In the genomic region with DNA sequence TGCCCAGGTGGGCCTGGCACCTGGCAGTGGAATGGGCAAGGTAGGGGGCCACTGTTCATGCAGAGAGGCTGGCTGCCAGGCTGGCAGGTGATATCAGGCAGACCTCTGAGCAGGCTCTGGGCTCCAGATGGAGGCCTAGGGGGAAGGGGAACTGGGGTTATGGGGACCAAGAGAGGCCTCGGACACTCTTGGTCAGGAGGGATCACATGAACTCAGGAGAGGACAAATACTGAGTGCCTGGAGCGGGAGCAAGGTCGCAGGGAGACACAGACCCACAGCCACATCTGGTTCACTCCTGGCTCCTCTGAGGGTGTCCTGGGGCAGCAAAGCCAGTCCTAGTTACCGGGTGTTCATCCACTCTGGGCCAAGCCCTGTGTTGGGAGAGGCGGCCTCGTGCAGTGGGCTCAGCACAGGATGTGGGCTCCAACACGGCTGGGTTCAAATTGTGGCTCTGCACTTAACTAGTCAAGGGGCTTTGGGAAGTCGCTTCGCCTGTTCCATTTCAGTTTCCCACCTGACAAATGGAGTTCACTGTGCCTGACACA, we compare ENCODE assay signal across 21 cellular contexts.
"Had no signal": no experiment of that assay in that cellular context is flagged by ENCODE, and none has a peak within 500 bp of the region (broad histone marks: within the 10 kb centered on the region; RNA-seq: fewer than 3 reads in every experiment).

No MANE protein-coding gene starts in this region.

- ATAC-seq: activated T-helper 17 cell treated with anti-CD3 and anti-CD28 coated beads, Interleukin-2, amount 50 U/mL, for 72 hours; effector memory CD8-positive, alpha-beta T cell; left cardiac atrium; naive thymus-derived CD4-positive, alpha-beta T cell; sciatic nerve had no signal

- DNase-seq: activated CD4-positive, alpha-beta T cell treated with anti-CD3 and anti-CD28 coated beads for 1 hour; activated CD4-positive, alpha-beta T cell treated with anti-CD3 and anti-CD28 coated beads, Interleukin-2, amount 50 U/mL, for 48 hours; activated naive CD4-positive, alpha-beta T cell; activated naive CD8-positive, alpha-beta T cell treated with anti-CD3 and anti-CD28 coated beads for 36 hours; amniotic stem cell; dermis blood vessel endothelial cell; effector memory CD8-positive, alpha-beta T cell; left cardiac atrium; mesenchymal stem cell; naive thymus-derived CD4-positive, alpha-beta T cell; stimulated activated naive CD4-positive, alpha-beta T cell treated with Interleukin-2 at 50 U/mL for 16 hours; substantia nigra; SW 1271; T-helper 2 cell had no signal

- H3K9me3 ChIP-seq: neutrophil, tibial artery had no signal

- H3K4me1 ChIP-seq: parathyroid adenoma, tibial artery had no signal

- H3K4me3 ChIP-seq: hepatocyte, tibial artery had no signal

- H3K27ac ChIP-seq: hepatocyte, neutrophil, parathyroid adenoma, tibial artery, VCaP had no signal

- H3K36me3 ChIP-seq: neutrophil, tibial artery had no signal
